26 cellular contexts compared by ENCODE assay signal in genomic region chr4:150289198-150289597, GRCh38.
"Had no signal": no experiment of that assay in that cellular context is flagged by ENCODE, and none has a peak within 500 bp of the region (broad histone marks: within the 10 kb centered on the region; RNA-seq: fewer than 3 reads in every experiment).

No MANE protein-coding gene starts in this region.

- ATAC-seq: activated CD4-positive, alpha-beta T cell treated with anti-CD3 and anti-CD28 coated beads for 36 hours; activated T-cell treated with anti-CD3 and anti-CD28 coated beads, Interleukin-2, amount 50 U/mL, for 72 hours; left lobe of liver; lower lobe of right lung; naive thymus-derived CD8-positive, alpha-beta T cell; sciatic nerve had no signal

- H3K27ac ChIP-seq: breast epithelium, coronary artery, epithelial cell of prostate, lower lobe of right lung, neural progenitor cell, thoracic aorta, vagina had no signal

- H2AFZ ChIP-seq: neural progenitor cell had no signal

- H3K4me1 ChIP-seq: breast epithelium, lower lobe of right lung, vagina had no signal

- H3K4me3 ChIP-seq: breast epithelium, coronary artery, lower lobe of right lung, neural progenitor cell, thoracic aorta, vagina had no signal

- DNase-seq: activated B cell treated with CpG ODN at 0.5 μM for 24 hours; activated CD4-positive, alpha-beta T cell treated with anti-CD3 and anti-CD28 coated beads for 36 hours; activated CD4-positive, alpha-beta T cell treated with anti-CD3 and anti-CD28 coated beads, Interleukin-2, amount 50 U/mL, for 48 hours; activated CD8-positive, alpha-beta memory T cell treated with anti-CD3 and anti-CD28 coated beads, Interleukin-2, amount 50 U/mL, for 48 hours; activated effector memory CD4-positive, alpha-beta T cell treated with Interleukin-2 at 50 U/mL for 16 hours; activated naive CD4-positive, alpha-beta T cell treated with anti-CD3 and anti-CD28 coated beads for 36 hours; activated naive CD8-positive, alpha-beta T cell treated with anti-CD3 and anti-CD28 coated beads, Interleukin-2, amount 10 ng/mL, durations not matched to agents 7 days and 5 days; activated T-cell treated with anti-CD3 and anti-CD28 coated beads, Interleukin-2, amount 50 U/mL, for 72 hours; amniotic stem cell; endodermal cell; foreskin fibroblast; kidney; lower lobe of right lung; naive thymus-derived CD8-positive, alpha-beta T cell; posterior cingulate gyrus; stimulated activated CD4-positive, alpha-beta T cell treated with anti-CD3 and anti-CD28 coated beads, Interleukin-4, amount 100 ng/mL, for 1 hour; stimulated activated naive CD4-positive, alpha-beta T cell; T-helper 9 cell had no signal

- H3K27me3 ChIP-seq: breast epithelium, neural progenitor cell, vagina had no signal

- H3K9me3 ChIP-seq: breast epithelium, lower lobe of right lung, thoracic aorta, vagina had no signal

- H3K36me3 ChIP-seq: breast epithelium, lower lobe of right lung, thoracic aorta, vagina had no signal

- H3K4me2 ChIP-seq: neural progenitor cell had no signal

- H3K9ac ChIP-seq: neural progenitor cell had no signal
